1 cellular context compared by ENCODE assay signal in genomic region chr12:66131067-66131688, GRCh38.
TF ChIP-seq lines count a peak whose summit lies in the region.

No MANE protein-coding gene starts in this region.

TF ChIP-seq in A549, 52 proteins besides CTCF, POLR2A, EP300 and RAD21 (continued from another document):
- TF ChIP-seq REST (IDR thresholded peaks at IDR 0.05): no peak
- TF ChIP-seq JUN (IDR thresholded peaks at IDR 0.05): no peak
- no peak for TF ChIP-seq TP53 (CRISPR knock-in tag; IDR thresholded peaks at IDR 0.05)
